In genomic region chr12:99352269-99352668, GRCh38 we compare ENCODE assay signal across 33 cellular contexts.
"Had no signal": no experiment of that assay in that cellular context is flagged by ENCODE, and none has a peak within 500 bp of the region (broad histone marks: within the 10 kb centered on the region; RNA-seq: fewer than 3 reads in every experiment).

No MANE protein-coding gene starts in this region.

- H3K27ac ChIP-seq: adrenal gland, ascending aorta, cardiac muscle cell, coronary artery, WERI-Rb-1 had no signal

- H3K27me3 ChIP-seq: adrenal gland, ascending aorta, cardiac muscle cell had no signal

- H3K4me1 ChIP-seq: adrenal gland, ascending aorta had no signal

- ATAC-seq: activated CD4-positive, alpha-beta T cell treated with anti-CD3 and anti-CD28 coated beads for 36 hours; activated CD4-positive, CD25-positive, alpha-beta regulatory T cell treated with anti-CD3 and anti-CD28 coated beads, Interleukin-2, amount 50 U/mL, for 24 hours; activated CD8-positive, alpha-beta T cell treated with anti-CD3 and anti-CD28 coated beads for 36 hours; activated naive CD4-positive, alpha-beta T cell treated with anti-CD3 and anti-CD28 coated beads, Interleukin-2, amount 50 U/mL, for 72 hours; activated T-cell treated with anti-CD3 and anti-CD28 coated beads, Interleukin-2, amount 50 U/mL, for 4 hours; activated T-cell treated with anti-CD3 and anti-CD28 coated beads, Interleukin-2, amount 50 U/mL, for 72 hours; activated T-helper 17 cell treated with anti-CD3 and anti-CD28 coated beads, Interleukin-2, amount 50 U/mL, for 72 hours; WTC11 had no signal

- DNase-seq: activated CD4-positive, alpha-beta memory T cell treated with anti-CD3 and anti-CD28 coated beads for 36 hours; activated CD4-positive, alpha-beta T cell treated with anti-CD3 and anti-CD28 coated beads for 1 hour; activated CD4-positive, alpha-beta T cell treated with anti-CD3 and anti-CD28 coated beads for 36 hours; activated CD4-positive, alpha-beta T cell treated with anti-CD3 and anti-CD28 coated beads for 48 hours; activated CD4-positive, alpha-beta T cell treated with anti-CD3 and anti-CD28 coated beads, Interleukin-2, amount 10 ng/mL, durations not matched to agents 7 days and 5 days; activated CD4-positive, CD25-positive, alpha-beta regulatory T cell; activated CD8-positive, alpha-beta memory T cell treated with anti-CD3 and anti-CD28 coated beads, Interleukin-2, amount 50 U/mL, for 4 hours; activated CD8-positive, alpha-beta T cell treated with anti-CD3 and anti-CD28 coated beads for 36 hours; activated effector memory CD4-positive, alpha-beta T cell treated with anti-CD3 and anti-CD28 coated beads, Interleukin-2, amount 50 U/mL, for 16 hours; activated gamma-delta T cell treated with Interleukin-2 at 50 U/mL for 16 hours; activated naive CD4-positive, alpha-beta T cell; activated naive CD4-positive, alpha-beta T cell treated with anti-CD3 and anti-CD28 coated beads for 36 hours; activated naive CD4-positive, alpha-beta T cell treated with anti-CD3 and anti-CD28 coated beads, Interleukin-2, amount 50 U/mL, for 16 hours; activated naive CD8-positive, alpha-beta T cell treated with anti-CD3 and anti-CD28 coated beads for 36 hours; activated T-cell treated with anti-CD3 and anti-CD28 coated beads for 4 hours; activated T-cell treated with anti-CD3 and anti-CD28 coated beads, Interleukin-2, amount 50 U/mL, for 1 hour; activated T-cell treated with anti-CD3 and anti-CD28 coated beads, Interleukin-2, amount 50 U/mL, for 4 hours; activated T-cell treated with anti-CD3 and anti-CD28 coated beads, Interleukin-2, amount 50 U/mL, for 72 hours; adrenal gland; amniotic stem cell; caudate nucleus; cerebellar nuclear complex; T-helper 9 cell; WERI-Rb-1 had no signal

- FAIRE-seq: bronchial epithelial cell, TTC549 had no signal

- H3K9me3 ChIP-seq: adrenal gland, ascending aorta had no signal

- H3K36me3 ChIP-seq: adrenal gland, ascending aorta, cardiac muscle cell, WERI-Rb-1 had no signal

- H3K4me3 ChIP-seq: adrenal gland, ascending aorta, cardiac muscle cell, coronary artery had no signal
